12 cellular contexts compared by ENCODE assay signal in the genomic region with DNA sequence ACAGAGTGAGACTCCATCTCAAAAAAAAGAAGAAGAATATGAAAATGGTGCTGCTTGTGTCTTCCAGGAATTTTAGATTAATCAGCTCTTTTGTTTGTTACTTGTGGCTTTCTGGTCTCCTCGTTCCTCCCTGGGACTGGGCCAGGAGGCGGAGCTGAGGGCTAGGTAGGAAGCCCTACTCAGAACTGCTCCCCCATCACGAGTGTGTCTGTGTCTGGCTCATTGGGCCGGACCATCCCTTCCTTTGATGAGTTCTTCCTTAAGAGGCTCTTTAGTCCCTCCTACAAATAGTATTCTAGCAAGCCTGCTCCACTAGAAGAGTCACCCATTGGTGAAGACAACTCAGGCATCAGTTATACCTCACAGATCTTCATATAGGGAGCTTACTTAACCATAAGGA.
"Had no signal": no experiment of that assay in that cellular context is flagged by ENCODE, and none has a peak within 500 bp of the region (broad histone marks: within the 10 kb centered on the region; RNA-seq: fewer than 3 reads in every experiment).

No MANE protein-coding gene starts in this region.

- H3K4me3 ChIP-seq: pancreas, tibial artery had no signal

- H3K27ac ChIP-seq: pancreas, tibial artery, WERI-Rb-1 had no signal

- H3K4me1 ChIP-seq: pancreas, tibial artery had no signal

- H3K9me3 ChIP-seq: pancreas, tibial artery had no signal

- H3K27me3 ChIP-seq: pancreas, tibial artery had no signal

- H3K36me3 ChIP-seq: pancreas, tibial artery, WERI-Rb-1 had no signal

- DNase-seq: activated naive CD4-positive, alpha-beta T cell treated with anti-CD3 and anti-CD28 coated beads for 36 hours; activated T-cell treated with anti-CD3 and anti-CD28 coated beads for 4 hours; hypothalamus; mesenchymal stem cell; naive thymus-derived CD8-positive, alpha-beta T cell; pancreas; stimulated activated CD4-positive, alpha-beta T cell treated with anti-CD3 and anti-CD28 coated beads, Interleukin-12 subunit alpha, Interleukin-12 subunit beta, amount 100 ng/mL, for 4 hours; SW 1271; T1000; tibial artery; WERI-Rb-1 had no signal

- ATAC-seq: naive thymus-derived CD8-positive, alpha-beta T cell; pancreas; stimulated activated memory B cell treated with anti-CD40 and anti-IgM and Interleukin-4, amounts not matched to agents 10 μg/mL and 1 μg/mL and 100 μg/mL, for 72 hours had no signal
